ENCODE assay signal across 8 cellular contexts in the genomic region with DNA sequence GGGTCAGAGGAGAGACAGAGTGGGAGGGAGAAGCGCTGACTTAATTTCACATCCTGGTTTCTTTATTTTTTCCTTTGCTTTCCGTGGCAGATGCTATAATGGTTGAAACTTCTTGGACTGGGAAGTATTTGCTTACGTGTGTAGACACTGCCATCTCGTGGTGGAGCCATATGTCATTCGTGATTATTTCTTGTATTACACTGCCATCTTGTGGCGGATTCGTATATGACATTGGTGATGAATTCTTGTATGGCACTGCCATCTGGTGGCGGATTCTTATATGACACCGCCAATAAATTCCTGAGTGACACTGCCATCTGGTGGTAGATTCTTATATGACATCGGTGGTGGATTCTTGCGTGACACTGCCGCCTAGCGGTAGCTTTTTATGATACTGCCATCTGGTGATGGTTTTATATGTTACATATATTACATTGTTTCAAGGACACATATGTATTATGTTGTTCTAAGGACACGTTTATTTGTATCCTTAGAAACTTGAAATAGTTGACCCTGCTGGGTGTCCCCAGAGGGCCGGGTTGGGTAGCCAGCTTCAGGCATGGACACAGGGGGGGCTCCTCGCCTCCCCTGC. TPM values are rescaled to one million over a fixed set of nuclear protein-coding genes. Genes with fewer than 3 reads are reported as not detected.
DNase-seq lines count a peak whose midpoint lies in the region; ATAC-seq lines count a peak whose summit lies in the region.

No MANE protein-coding gene starts in this region.

- peaks cover 40% of the 10 kb centered on the region for H3K36me3 Mint-ChIP-seq in activated CD8-positive, alpha-beta T cell treated with anti-CD3 and anti-CD28 coated beads, Interleukin-2, amount 10 ng/mL, durations not matched to agents 7 days and 5 days (ENCODE audit: low read depth)

- H3K4me3 Mint-ChIP-seq in activated CD8-positive, alpha-beta T cell treated with anti-CD3 and anti-CD28 coated beads, Interleukin-2, amount 10 ng/mL, durations not matched to agents 7 days and 5 days, result no peak overlapping the region

- ATAC-seq in GM18861 (IDR thresholded peaks at IDR 0.05; ENCODE audit: unreplicated experiment) (peak; percentile 75), HG03558 (IDR thresholded peaks at IDR 0.05; ENCODE audit: extremely low read depth, unreplicated experiment) (peak; percentile 42)
- ATAC-seq in activated CD8-positive, alpha-beta T cell treated with anti-CD3 and anti-CD28 coated beads, Interleukin-2, amount 10 ng/mL, durations not matched to agents 7 days and 5 days, result peak; percentile 62

- DNase-seq in ACHN, result peak; percentile 65
- DNase-seq in NCI-H774 (lab: John Stamatoyannopoulos, UW), result peak; percentile 2
- peak; percentile 80 for DNase-seq in activated CD8-positive, alpha-beta T cell treated with anti-CD3 and anti-CD28 coated beads, Interleukin-2, amount 10 ng/mL, durations not matched to agents 7 days and 5 days
- peak; percentile 71 for DNase-seq in effector CD8-positive, alpha-beta T cell (lab: John Stamatoyannopoulos, UW)
- DNase-seq in medulla oblongata (ENCODE audit: extremely low spot score), result peak; percentile 88
- DNase-seq in stimulated activated CD8-positive, alpha-beta memory T cell treated with anti-CD3 and anti-CD28 coated beads, Interleukin-4, amount 100 ng/mL, for 1 hour (ENCODE audit: low read depth in 2 of 2, low spot score in 1 of 2), result peak; percentile 47 to 72

- in situ Hi-C loops in ACHN (cut with HindIII; ENCODE audit: low pct_ligation_motif_present, low pct_unique_long_range_greater_than_20kb, low sequenced_read_pairs), result no loop called here

- H3K27ac Mint-ChIP-seq in activated CD8-positive, alpha-beta T cell treated with anti-CD3 and anti-CD28 coated beads, Interleukin-2, amount 10 ng/mL, durations not matched to agents 7 days and 5 days, result no peak overlapping the region

- POLR2A ChIA-PET in activated CD8-positive, alpha-beta T cell treated with anti-CD3 and anti-CD28 coated beads, Interleukin-2, amount 10 ng/mL, durations not matched to agents 7 days and 5 days (lab: Charles Lee), result interaction anchor here (0.6 to 1.6 kb wide), 2 partner anchors 105 to 108 kb away, joined by 3 to 4 read pairs; no protein-coding TSS in a partner anchor

- H3K27me3 Mint-ChIP-seq in activated CD8-positive, alpha-beta T cell treated with anti-CD3 and anti-CD28 coated beads, Interleukin-2, amount 10 ng/mL, durations not matched to agents 7 days and 5 days (ENCODE audit: low read depth), result no peaks in the 10 kb centered on the region

- H3K9me3 Mint-ChIP-seq in activated CD8-positive, alpha-beta T cell treated with anti-CD3 and anti-CD28 coated beads, Interleukin-2, amount 10 ng/mL, durations not matched to agents 7 days and 5 days (ENCODE audit: insufficient read depth), result no peaks in the 10 kb centered on the region

- CTCF ChIA-PET in activated CD8-positive, alpha-beta T cell treated with anti-CD3 and anti-CD28 coated beads, Interleukin-2, amount 10 ng/mL, durations not matched to agents 7 days and 5 days (lab: Charles Lee), result interaction anchor here (0.7 to 5.5 kb wide), 34 partner anchors 9 to 1277 kb away, joined by 3 to 70 read pairs (median 4); a partner anchor contains a TSS

- peaks cover 25% of the 10 kb centered on the region for H3K4me1 Mint-ChIP-seq in activated CD8-positive, alpha-beta T cell treated with anti-CD3 and anti-CD28 coated beads, Interleukin-2, amount 10 ng/mL, durations not matched to agents 7 days and 5 days (ENCODE audit: low read depth)

RNA-seq across cellular contexts. Expression of a gene that starts 37.3 kb away (rescaled TPM):
- total RNA-seq in activated CD8-positive, alpha-beta T cell treated with anti-CD3 and anti-CD28 coated beads, Interleukin-2, amount 10 ng/mL, durations not matched to agents 7 days and 5 days, result not detected

Comparison
In these comparisons a context has a peak if more than half of its experiments do, and no peak if none do; other contexts are left out.
1. Peak in every context shown above with its lines: DNase-seq and ATAC-seq.
2. DNase-seq: peak in every context shown above with its lines; median percentile 88 in medulla oblongata; 80 in activated CD8-positive, alpha-beta T cell treated with anti-CD3 and anti-CD28 coated beads, Interleukin-2, amount 10 ng/mL, durations not matched to agents 7 days and 5 days; 71 in effector CD8-positive, alpha-beta T cell; 65 in ACHN; 60 in stimulated activated CD8-positive, alpha-beta memory T cell treated with anti-CD3 and anti-CD28 coated beads, Interleukin-4, amount 100 ng/mL, for 1 hour; 2 in NCI-H774.